In genomic region chr4:24734511-24734910, GRCh38 we compare ENCODE assay signal across 16 cellular contexts.
DNase-seq lines count a peak whose midpoint lies in the region; ATAC-seq and TF ChIP-seq lines count a peak whose summit lies in the region.
"Had no signal": no experiment of that assay in that cellular context is flagged by ENCODE, and none has a peak within 500 bp of the region (broad histone marks: within the 10 kb centered on the region; RNA-seq: fewer than 3 reads in every experiment).

No MANE protein-coding gene starts in this region.

- peaks cover 20% of the 10 kb centered on the region for H3K4me1 Mint-ChIP-seq in chondrocyte (ENCODE audit: low read depth)

- H3K27ac ChIP-seq in gastroesophageal sphincter = peak overlapping the region; percentile 72 to 83 (median 76)
- H3K27ac ChIP-seq: C4-2B, SJSA1 had no signal

- H3K36me3 Mint-ChIP-seq in chondrocyte (ENCODE audit: low read depth) = peaks cover 4% of the 10 kb centered on the region

- H3K27ac Mint-ChIP-seq in chondrocyte (ENCODE audit: unreplicated experiment) = peak overlapping the region; percentile 20

- no peak overlapping the region for H3K4me3 Mint-ChIP-seq in chondrocyte (ENCODE audit: unreplicated experiment)

- no peak for TF ChIP-seq POLR2A in gastroesophageal sphincter (IDR thresholded peaks at IDR 0.05)

- H3K4me1 ChIP-seq in gastroesophageal sphincter = peaks cover 10 to 37% (median 16%) of the 10 kb centered on the region in 3 donors
- H3K4me1 ChIP-seq: SJSA1 had no signal

- H3K27me3 Mint-ChIP-seq in chondrocyte (ENCODE audit: low read depth) = no peaks in the 10 kb centered on the region

- WGBS in gastroesophageal sphincter (ENCODE audit: low coverage in 1 of 2), 2 donors = 0 to 27% methylated on average over 1 of the region's 1 CpG

- TF ChIP-seq CTCF in chondrocyte (IDR thresholded peaks at IDR 0.05) = no peak
- TF ChIP-seq CTCF in gastroesophageal sphincter (IDR thresholded peaks at IDR 0.05) = no peak

- DNase-seq in GM04504 (ENCODE audit: low read depth) (peak; percentile 48), chondrocyte (ENCODE audit: low spot score) (no peak), dermis blood vessel endothelial cell (no peak)
- DNase-seq in activated effector memory CD4-positive, alpha-beta T cell treated with Interleukin-2 at 50 U/mL for 16 hours = no peak
- no peak for DNase-seq in stimulated activated naive CD4-positive, alpha-beta T cell treated with Interleukin-2 at 50 U/mL for 16 hours (lab: John Stamatoyannopoulos, UW)
- DNase-seq: COR-L47; GOT3; NCI-H1092 treated with DMSO at 0.1 percent for 48 hours; NCI-H1694 treated with DMSO at 0.1 percent for 48 hours; NCI-H345; NCI-H69; NK-92 treated with Interleukin-12 subunit alpha and Interleukin-12 subunit beta, amount 100 ng/mL, for 24 hours had no signal

- H3K27me3 ChIP-seq in gastroesophageal sphincter = no peaks in the 10 kb centered on the region
- H3K27me3 ChIP-seq: SJSA1 had no signal

- ATAC-seq in gastroesophageal sphincter = peak; percentile 39
- ATAC-seq in GM21528 (IDR thresholded peaks at IDR 0.05; ENCODE audit: low FRiP score, unreplicated experiment) = no peak

- H3K9me3 Mint-ChIP-seq in chondrocyte (ENCODE audit: low read depth) = peaks cover 11% of the 10 kb centered on the region

- no peaks in the 10 kb centered on the region for H3K36me3 ChIP-seq in gastroesophageal sphincter
- H3K36me3 ChIP-seq: SJSA1 had no signal

- H3K9me3 ChIP-seq in gastroesophageal sphincter = peaks cover 0 to 6% (median 0%) of the 10 kb centered on the region in 3 donors
- H3K9me3 ChIP-seq: SJSA1 had no signal

- H3K4me3 ChIP-seq in gastroesophageal sphincter = no peak overlapping the region
- H3K4me3 ChIP-seq: SJSA1 had no signal

- no peak for TF ChIP-seq EP300 in gastroesophageal sphincter (IDR thresholded peaks at IDR 0.05)
